Comparison of ENCODE assay signal across 21 cellular contexts in genomic region chr1:33818071-33818470, GRCh38. TPM values are rescaled to one million over a fixed set of nuclear protein-coding genes. Genes with fewer than 3 reads are reported as not detected.
DNase-seq lines count a peak whose midpoint lies in the region; ATAC-seq, FAIRE-seq and TF ChIP-seq lines count a peak whose summit lies in the region.
"Had no signal": no experiment of that assay in that cellular context is flagged by ENCODE, and none has a peak within 500 bp of the region (broad histone marks: within the 10 kb centered on the region; RNA-seq: fewer than 3 reads in every experiment).

No MANE protein-coding gene starts in this region.

- no peaks in the 10 kb centered on the region for H3K9me3 ChIP-seq in keratinocyte (ENCODE audit: control insufficient read depth, low read depth, low read length)
- H3K9me3 ChIP-seq: sigmoid colon had no signal

- H3K27ac ChIP-seq in keratinocyte (ENCODE audit: control insufficient read depth, insufficient read depth, low read length): no peak overlapping the region
- H3K27ac ChIP-seq: C4-2B, cardiac muscle cell, KMS-11, sigmoid colon had no signal

- no peak overlapping the region for H3K4me3 ChIP-seq in keratinocyte (ENCODE audit: control insufficient read depth in 2 of 3, extremely low read depth in 1 of 3, insufficient read depth in 2 of 3, low read depth in 1 of 3, low read length in 3 of 3)
- H3K4me3 ChIP-seq: cardiac muscle cell, sigmoid colon had no signal

- H3K9ac ChIP-seq in keratinocyte (ENCODE audit: control insufficient read depth, extremely low read depth, insufficient read depth, low read length): no peak overlapping the region
- H3K9ac ChIP-seq: KMS-11 had no signal

- H2AFZ ChIP-seq in keratinocyte (ENCODE audit: control insufficient read depth, low read length): no peak overlapping the region

- no peaks in the 10 kb centered on the region for H3K9me1 ChIP-seq in keratinocyte (ENCODE audit: control insufficient read depth, extremely low read depth, insufficient read depth, low read length)

- no peak overlapping the region for H3K4me2 ChIP-seq in keratinocyte (ENCODE audit: control insufficient read depth, extremely low read depth, insufficient read depth, low read depth, low read length)
- H3K4me2 ChIP-seq: KMS-11 had no signal

- no peak for ATAC-seq in HG02623 (IDR thresholded peaks at IDR 0.05; ENCODE audit: unreplicated experiment)
- ATAC-seq in GM21390 (IDR thresholded peaks at IDR 0.05; ENCODE audit: unreplicated experiment): no peak
- ATAC-seq: activated CD8-positive, alpha-beta T cell treated with anti-CD3 and anti-CD28 coated beads for 36 hours had no signal

- TF ChIP-seq CTCF in keratinocyte (optimal IDR thresholded peaks at IDR 0.05 in 1 of 3, IDR thresholded peaks at IDR 0.05 in 1 of 3, conservative IDR thresholded peaks at IDR 0.05 in 1 of 3; ENCODE audit: extremely low read depth in 1 of 3, insufficient read depth in 2 of 3, low read length in 3 of 3): no peak

- no peaks in the 10 kb centered on the region for H3K79me2 ChIP-seq in keratinocyte (ENCODE audit: control insufficient read depth, insufficient read depth, low read length)

- no peaks in the 10 kb centered on the region for H4K20me1 ChIP-seq in keratinocyte (ENCODE audit: control insufficient read depth, extremely low read depth, insufficient read depth, low read length)

- DNase-seq in COLO668 (lab: John Stamatoyannopoulos, UW; ENCODE audit: unreplicated experiment) (peak; percentile 20), DMS53 treated with DMSO at 0.1 percent for 48 hours (lab: John Stamatoyannopoulos, UW; ENCODE audit: unreplicated experiment) (peak; percentile 75), NCI-H510A treated with DMSO at 0.1 percent for 48 hours (lab: John Stamatoyannopoulos, UW) (peak; percentile 97), keratinocyte (ENCODE audit: low read depth, low spot score) (peak; percentile 5)
- DNase-seq in activated T-cell treated with anti-CD3 and anti-CD28 coated beads, Interleukin-2, amount 50 U/mL, for 1 hour: no peak
- DNase-seq: activated CD4-positive, CD25-positive, alpha-beta regulatory T cell; activated CD8-positive, alpha-beta T cell treated with anti-CD3 and anti-CD28 coated beads for 36 hours; hypothalamus; midbrain; NCI-H2227 treated with DMSO at 0.1 percent for 48 hours; posterior cingulate gyrus; sigmoid colon had no signal

- no peaks in the 10 kb centered on the region for H3K27me3 ChIP-seq in keratinocyte (ENCODE audit: control insufficient read depth, extremely low read depth, insufficient read depth, low read length)
- H3K27me3 ChIP-seq: cardiac muscle cell, sigmoid colon had no signal

- no peak for FAIRE-seq in keratinocyte (lab: Jason Lieb, UNC)
- FAIRE-seq: frontal cortex, H54, HTR-8/SVneo had no signal

- H3K4me1 ChIP-seq in keratinocyte (ENCODE audit: control insufficient read depth, extremely low read depth, insufficient read depth, low read length): peaks cover 10% of the 10 kb centered on the region
- H3K4me1 ChIP-seq: sigmoid colon had no signal

- H3K36me3 ChIP-seq in keratinocyte (ENCODE audit: control insufficient read depth in 2 of 2, extremely low read depth in 1 of 2, insufficient read depth in 2 of 2, low read length in 2 of 2): no peaks in the 10 kb centered on the region
- H3K36me3 ChIP-seq: cardiac muscle cell, sigmoid colon had no signal

- dilution Hi-C loops in keratinocyte (cut with MboI; ENCODE audit: extremely low pct_ligation_motif_present, low sequenced_read_pairs): no loop called here

RNA-seq across cellular contexts. Expression of gene HMGB4, which starts 45.8 kb away (rescaled TPM):
- not detected in 3 replicates for polyA plus RNA-seq in keratinocyte
- not detected for polyA plus RNA-seq in keratinocyte (2011; ENCODE audit: low read depth)
- not detected in 2 replicates for polyA plus RNA-seq in keratinocyte (2011; cell fraction: cytosol; rRNA removed)
- polyA plus RNA-seq in keratinocyte (2011; cell fraction: nucleus; rRNA removed): not detected in 2 replicates
- not detected in 2 replicates for polyA plus RNA-seq in keratinocyte (2012; ENCODE audit: low replicate concordance)
- polyA minus RNA-seq in keratinocyte: not detected in 3 replicates
- not detected for polyA minus RNA-seq in keratinocyte (2011; cell fraction: cytosol; rRNA and poly(A)+ RNA removed)
- polyA minus RNA-seq in keratinocyte (2011; cell fraction: nucleus; rRNA and poly(A)+ RNA removed): not detected in 2 replicates
- polyA plus RNA-seq: AG04450, cardiac muscle cell, sigmoid colon had no signal
